ENCODE assay signal across 23 cellular contexts in genomic region chr13:40391788-40392187, GRCh38.
"Had no signal": no experiment of that assay in that cellular context is flagged by ENCODE, and none has a peak within 500 bp of the region (broad histone marks: within the 10 kb centered on the region; RNA-seq: fewer than 3 reads in every experiment).

No MANE protein-coding gene starts in this region.

- H3K9me3 Mint-ChIP-seq: activated CD4-positive, alpha-beta memory T cell treated with anti-CD3 and anti-CD28 coated beads for 36 hours; activated T-helper 17 cell treated with anti-CD3 and anti-CD28 coated beads, Interleukin-2, amount 50 U/mL, for 72 hours had no signal

- H3K27me3 Mint-ChIP-seq: activated CD4-positive, alpha-beta memory T cell treated with anti-CD3 and anti-CD28 coated beads for 36 hours; activated CD4-positive, alpha-beta T cell treated with anti-CD3 and anti-CD28 coated beads, Interleukin-2, amount 10 ng/mL, durations not matched to agents 7 days and 5 days; activated naive CD8-positive, alpha-beta T cell treated with anti-CD3 and anti-CD28 coated beads for 36 hours; activated T-helper 17 cell treated with anti-CD3 and anti-CD28 coated beads, Interleukin-2, amount 50 U/mL, for 72 hours; IgD-negative memory B cell had no signal

- H3K4me3 Mint-ChIP-seq: activated CD4-positive, alpha-beta memory T cell treated with anti-CD3 and anti-CD28 coated beads for 36 hours; activated CD4-positive, alpha-beta T cell treated with anti-CD3 and anti-CD28 coated beads, Interleukin-2, amount 10 ng/mL, durations not matched to agents 7 days and 5 days; activated naive CD4-positive, alpha-beta T cell treated with anti-CD3 and anti-CD28 coated beads for 36 hours; activated naive CD8-positive, alpha-beta T cell treated with anti-CD3 and anti-CD28 coated beads for 36 hours; activated T-cell treated with anti-CD3 and anti-CD28 coated beads, Interleukin-2, amount 50 U/mL, for 4 hours; activated T-helper 17 cell treated with anti-CD3 and anti-CD28 coated beads, Interleukin-2, amount 50 U/mL, for 72 hours; IgD-negative memory B cell had no signal

- H3K27me3 ChIP-seq: brain microvascular endothelial cell had no signal

- H3K36me3 ChIP-seq: brain microvascular endothelial cell had no signal

- H3K27ac ChIP-seq: brain microvascular endothelial cell, VCaP had no signal

- ATAC-seq: activated T-cell treated with anti-CD3 and anti-CD28 coated beads, Interleukin-2, amount 50 U/mL, for 4 hours; activated T-helper 17 cell treated with anti-CD3 and anti-CD28 coated beads, Interleukin-2, amount 50 U/mL, for 72 hours; PC-3 had no signal

- DNase-seq: activated CD4-positive, alpha-beta memory T cell treated with anti-CD3 and anti-CD28 coated beads for 36 hours; activated CD4-positive, alpha-beta T cell treated with anti-CD3 and anti-CD28 coated beads, Interleukin-2, amount 10 ng/mL, durations not matched to agents 7 days and 5 days; activated CD4-positive, CD25-positive, alpha-beta regulatory T cell; activated CD8-positive, alpha-beta memory T cell treated with anti-CD3 and anti-CD28 coated beads for 24 hours; activated gamma-delta T cell; activated naive CD4-positive, alpha-beta T cell treated with anti-CD3 and anti-CD28 coated beads for 36 hours; activated naive CD8-positive, alpha-beta T cell treated with anti-CD3 and anti-CD28 coated beads for 36 hours; activated T-cell treated with anti-CD3 and anti-CD28 coated beads, Interleukin-2, amount 50 U/mL, for 4 hours; brain microvascular endothelial cell; KG1; NCI-H1048; NCI-H146; NCI-H187 treated with DMSO at 0.1 percent for 48 hours; NCI-H2081 treated with DMSO at 0.1 percent for 48 hours; NCI-H446; NCI-H524; PC-3; SHP77; T-helper 2 cell; T1000 had no signal

- H3K27ac Mint-ChIP-seq: activated CD4-positive, alpha-beta memory T cell treated with anti-CD3 and anti-CD28 coated beads for 36 hours; activated CD4-positive, alpha-beta T cell treated with anti-CD3 and anti-CD28 coated beads, Interleukin-2, amount 10 ng/mL, durations not matched to agents 7 days and 5 days; activated naive CD4-positive, alpha-beta T cell treated with anti-CD3 and anti-CD28 coated beads for 36 hours; activated naive CD8-positive, alpha-beta T cell treated with anti-CD3 and anti-CD28 coated beads for 36 hours; activated T-helper 17 cell treated with anti-CD3 and anti-CD28 coated beads, Interleukin-2, amount 50 U/mL, for 72 hours had no signal
